ENCODE assay signal across 1 cellular context in the genomic region with DNA sequence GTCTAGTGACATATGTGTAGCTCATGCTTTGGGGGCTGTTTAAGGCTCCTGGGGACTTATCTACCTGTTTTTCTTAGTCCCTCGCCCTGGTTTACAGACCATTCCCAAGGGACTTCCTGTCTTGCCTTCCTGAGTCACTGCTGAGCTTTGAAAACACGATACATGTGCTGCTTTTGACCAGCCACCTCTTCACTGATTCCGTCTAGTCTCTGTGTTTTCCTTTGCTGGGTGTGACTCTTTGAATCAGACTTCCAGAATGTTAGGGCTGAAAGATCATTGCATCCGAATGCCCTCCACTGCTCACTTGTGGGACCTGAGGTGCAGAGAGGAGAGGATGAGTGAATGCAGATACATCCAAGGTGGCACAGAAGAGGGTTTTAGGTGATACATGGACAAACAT.
TF ChIP-seq lines count a peak whose summit lies in the region.

No MANE protein-coding gene starts in this region.

TF ChIP-seq in GM12878, 131 proteins besides CTCF, POLR2A, EP300 and RAD21:
- TF ChIP-seq FOXK2 (IDR thresholded peaks at IDR 0.05), result no peak
